Comparison of ENCODE assay signal across 10 cellular contexts in genomic region chr7:15561840-15562239, GRCh38. TPM values are rescaled to one million over a fixed set of nuclear protein-coding genes. Genes with fewer than 3 reads are reported as not detected.
DNase-seq lines count a peak whose midpoint lies in the region; ATAC-seq and TF ChIP-seq lines count a peak whose summit lies in the region.
"Had no signal": no experiment of that assay in that cellular context is flagged by ENCODE, and none has a peak within 500 bp of the region (broad histone marks: within the 10 kb centered on the region; RNA-seq: fewer than 3 reads in every experiment).

TSS of gene AGMO (minus strand) at chr7:15562015.

- no peak within 1 kb of the TSS for H3K9ac ChIP-seq in MM.1S (ENCODE audit: low read length)
- H3K9ac ChIP-seq: BLaER1 had no signal

- no peaks in the 10 kb centered on the region for H3K9me2 ChIP-seq in MM.1S (replicated peaks; ENCODE audit: insufficient read depth, low read length)

- H3K36me3 ChIP-seq in MM.1S (replicated peaks; ENCODE audit: insufficient read depth, low read length): no peaks in the 10 kb centered on the region
- H3K36me3 ChIP-seq: BLaER1 had no signal

- H4K20me1 ChIP-seq in MM.1S (ENCODE audit: insufficient read depth, low read length): no peaks in the 10 kb centered on the region
- H4K20me1 ChIP-seq: BLaER1 had no signal

- no peaks in the 10 kb centered on the region for H3K79me2 ChIP-seq in MM.1S (ENCODE audit: low read length)

- TF ChIP-seq CTCF in epithelial cell of esophagus (IDR thresholded peaks at IDR 0.05; ENCODE audit: insufficient read depth, low read depth, low read length, missing control alignments) (no peak), MM.1S (IDR thresholded peaks at IDR 0.05; ENCODE audit: low read length) (no peak)

- H3K4me1 Mint-ChIP-seq in activated T-cell treated with anti-CD3 and anti-CD28 coated beads, Interleukin-2, amount 50 U/mL, for 24 hours (ENCODE audit: low read depth): no peaks in the 10 kb centered on the region

- no peaks in the 10 kb centered on the region for H3F3A ChIP-seq in MM.1S (ENCODE audit: insufficient read depth, low read length)

- H3K4me3 Mint-ChIP-seq in activated T-cell treated with anti-CD3 and anti-CD28 coated beads, Interleukin-2, amount 50 U/mL, for 24 hours: no peak within 1 kb of the TSS

- ATAC-seq in HG03457 (IDR thresholded peaks at IDR 0.05; ENCODE audit: unreplicated experiment): no peak

- H3K27ac Mint-ChIP-seq in activated T-cell treated with anti-CD3 and anti-CD28 coated beads, Interleukin-2, amount 50 U/mL, for 24 hours: no peak within 1 kb of the TSS

- DNase-seq in A172 (ENCODE audit: low spot score): peak; percentile 25
- DNase-seq in NCI-H748 (lab: John Stamatoyannopoulos, UW; ENCODE audit: unreplicated experiment): peak; percentile 75
- peak; percentile 50 for DNase-seq in epithelial cell of esophagus (ENCODE audit: low read depth)
- peak; percentile 87 for DNase-seq in midbrain (lab: John Stamatoyannopoulos, UW)
- no peak for DNase-seq in activated T-cell treated with anti-CD3 and anti-CD28 coated beads, Interleukin-2, amount 50 U/mL, for 24 hours
- no peak for DNase-seq in SK-N-DZ (ENCODE audit: low spot score)
- no peak for DNase-seq in MM.1S
- DNase-seq: NCI-H1694 had no signal

- H3K36me3 Mint-ChIP-seq in activated T-cell treated with anti-CD3 and anti-CD28 coated beads, Interleukin-2, amount 50 U/mL, for 24 hours (ENCODE audit: low read depth): no peaks in the 10 kb centered on the region

- H3K4me2 ChIP-seq in MM.1S (ENCODE audit: low read depth, low read length): no peak within 1 kb of the TSS
- H3K4me2 ChIP-seq: BLaER1 had no signal

- no peaks in the 10 kb centered on the region for H3K27me3 Mint-ChIP-seq in activated T-cell treated with anti-CD3 and anti-CD28 coated beads, Interleukin-2, amount 50 U/mL, for 24 hours

- H3K4me3 ChIP-seq in epithelial cell of esophagus (ENCODE audit: low read length) (no peak within 1 kb of the TSS), MM.1S (ENCODE audit: low read length) (no peak within 1 kb of the TSS)
- H3K4me3 ChIP-seq: BLaER1 had no signal

- no peaks in the 10 kb centered on the region for H3K27me3 ChIP-seq in MM.1S (replicated peaks; ENCODE audit: insufficient read depth, low read length)
- H3K27me3 ChIP-seq: BLaER1 had no signal

- no peaks in the 10 kb centered on the region for H3K9me3 ChIP-seq in MM.1S (replicated peaks; ENCODE audit: insufficient read depth, low read length)
- H3K9me3 ChIP-seq: BLaER1 had no signal

- H3K9me3 Mint-ChIP-seq in activated T-cell treated with anti-CD3 and anti-CD28 coated beads, Interleukin-2, amount 50 U/mL, for 24 hours: no peaks in the 10 kb centered on the region

- H3K27ac ChIP-seq in MM.1S (ENCODE audit: low read length): no peak within 1 kb of the TSS
- H3K27ac ChIP-seq: BLaER1 had no signal

- no peak within 1 kb of the TSS for H2AFZ ChIP-seq in MM.1S (ENCODE audit: low read length)

- no peaks in the 10 kb centered on the region for H3K4me1 ChIP-seq in MM.1S (ENCODE audit: low read length)
- H3K4me1 ChIP-seq: BLaER1 had no signal

RNA-seq across cellular contexts. Expression of gene AGMO, which starts in this region (rescaled TPM):
- 0.43 TPM in 1 of 2 replicates, not detected in the other for total RNA-seq in A172 (2014; rRNA removed; shearing (Covaris generic))
- 0.03 TPM in 1 of 2 replicates, not detected in the other for polyA plus RNA-seq in SK-N-DZ (2014; cell fraction: cytosol; rRNA removed)
- polyA plus RNA-seq in SK-N-DZ (2014; cell fraction: nucleus; rRNA removed): 0.17 TPM in 1 of 2 replicates, not detected in the other

Comparison
In these comparisons a context has a peak if more than half of its experiments do, and no peak if none do; other contexts are left out.
1. Peak in DNase-seq in A172; RNA of the gene not detected or under 1 TPM.
2. DNase-seq: peak in NCI-H748 (single experiment), epithelial cell of esophagus (single experiment) and midbrain (single experiment); none in activated T-cell treated with anti-CD3 and anti-CD28 coated beads, Interleukin-2, amount 50 U/mL, for 24 hours (single experiment), SK-N-DZ (single experiment) and MM.1S (single experiment).